26 cellular contexts compared by ENCODE assay signal in the genomic region with DNA sequence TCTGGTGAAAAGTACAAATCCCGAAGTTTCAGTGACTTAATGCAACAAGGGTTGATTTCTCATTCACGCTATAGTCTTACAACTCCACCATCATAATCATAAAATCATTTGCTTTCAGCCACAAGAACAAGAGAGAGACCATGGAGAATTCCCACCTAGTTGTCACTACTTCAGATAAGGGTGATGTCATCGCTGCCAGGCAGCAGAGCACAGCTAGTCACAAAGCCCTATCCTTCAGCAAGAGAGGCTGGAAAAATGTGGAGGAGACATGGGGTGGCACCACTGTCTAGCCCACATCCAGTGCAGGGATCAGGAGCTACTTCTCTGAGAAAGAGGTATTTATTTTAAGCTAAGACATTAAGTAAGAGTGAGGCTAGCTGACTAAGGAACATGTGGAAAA.
"Had no signal": no experiment of that assay in that cellular context is flagged by ENCODE, and none has a peak within 500 bp of the region (broad histone marks: within the 10 kb centered on the region; RNA-seq: fewer than 3 reads in every experiment).

No MANE protein-coding gene starts in this region.

- H3K36me3 ChIP-seq: esophagus squamous epithelium, gastrocnemius medialis, heart right ventricle, left lung, lower lobe of right lung had no signal

- H3K9me3 ChIP-seq: esophagus squamous epithelium, gastrocnemius medialis, lower lobe of right lung had no signal

- ATAC-seq: esophagus mucosa, gastrocnemius medialis, heart right ventricle, left cardiac atrium, left lung, left ventricle myocardium superior, lower lobe of right lung had no signal

- DNase-seq: dermis blood vessel endothelial cell; dorsolateral prefrontal cortex; effector CD4-positive, alpha-beta T cell; effector memory CD4-positive, alpha-beta T cell; erythroblast; esophagus squamous epithelium; foreskin fibroblast; foreskin melanocyte; gastrocnemius medialis; glutamatergic neuron; head of caudate nucleus; heart right ventricle; hippocampal formation; left cardiac atrium; left lung; left ventricle myocardium superior; lower lobe of right lung; mesenchymal stem cell; midbrain had no signal

- FAIRE-seq: colon, endometrium, islet of Langerhans, keratinocyte had no signal

- H3K4me3 ChIP-seq: coronary artery, dorsolateral prefrontal cortex, esophagus squamous epithelium, gastrocnemius medialis, heart right ventricle, left lung, lower lobe of right lung had no signal

- H3K27ac ChIP-seq: coronary artery, dorsolateral prefrontal cortex, epithelial cell of prostate, esophagus squamous epithelium, gastrocnemius medialis, heart right ventricle, left lung, lower lobe of right lung had no signal

- H3K4me1 ChIP-seq: esophagus squamous epithelium, gastrocnemius medialis, heart right ventricle, lower lobe of right lung had no signal

- H3K27me3 ChIP-seq: esophagus squamous epithelium, gastrocnemius medialis, heart right ventricle, left lung had no signal
